In genomic region chr17:29778936-29779811, GRCh38 we compare ENCODE assay signal across 8 cellular contexts.
A peak's percentile ranks its signal among the peaks of the same experiment; 100 is the strongest.
DNase-seq lines count a peak whose midpoint lies in the region; ATAC-seq lines count a peak whose summit lies in the region.

No MANE protein-coding gene starts in this region.

- intact Hi-C loops in left colon (cut with DNase I, micrococcal nuclease), result loop anchor here in 1 of 2 donors (5.0 kb wide), 1 partner anchor 142 kb away; no protein-coding TSS in a partner anchor

- DNase-seq in NCI-H226 (peak; percentile 30), caudate nucleus (lab: John Stamatoyannopoulos, UW) (peak in 55 of 61 donors; percentile 1 to 78 (median 39)), left colon (peak; percentile 31 to 76)
- DNase-seq in activated CD4-positive, CD25-positive, alpha-beta regulatory T cell treated with anti-CD3 and anti-CD28 coated beads, Interleukin-2, amount 50 U/mL, for 16 hours (ENCODE audit: low read depth, low spot score), result peak; percentile 58
- peak; percentile 85 for DNase-seq in stimulated activated CD4-positive, alpha-beta T cell treated with anti-CD3 and anti-CD28 coated beads, Interleukin-4, amount 100 ng/mL, for 24 hours

- peaks cover 22 to 31% (median 27%) of the 10 kb centered on the region in 10 experiments for H3K4me1 ChIP-seq in BLaER1 treated with 17β-estradiol and CSF1 and Interleukin-3, amounts not matched to agents 10 nM and 100 nM

- peak overlapping the region; percentile 45 to 70 (median 62) for H3K4me2 ChIP-seq in BLaER1 treated with 17β-estradiol and CSF1 and Interleukin-3, amounts not matched to agents 10 nM and 100 nM

- peak; percentile 55 for ATAC-seq in GM21786 (IDR thresholded peaks at IDR 0.05; ENCODE audit: unreplicated experiment)
- ATAC-seq in left colon, result peak; percentile 70
- ATAC-seq in HG03045 (IDR thresholded peaks at IDR 0.05; ENCODE audit: unreplicated experiment), result no peak

- peaks cover 8 to 54% (median 36%) of the 10 kb centered on the region in 11 experiments; a peak in 20 of 22 replicates for H3K36me3 ChIP-seq in BLaER1 treated with 17β-estradiol and CSF1 and Interleukin-3, amounts not matched to agents 10 nM and 100 nM

- H3K9ac ChIP-seq in BLaER1 treated with 17β-estradiol and CSF1 and Interleukin-3, amounts not matched to agents 10 nM and 100 nM, result peak overlapping the region in 8 of 11 experiments; percentile 31 to 69 (median 56); a peak in 14 of 22 replicates

- no peaks in the 10 kb centered on the region for H3K27me3 ChIP-seq in BLaER1 treated with 17β-estradiol and CSF1 and Interleukin-3, amounts not matched to agents 10 nM and 100 nM

- H3K27ac ChIP-seq in BLaER1 treated with 17β-estradiol and CSF1 and Interleukin-3, amounts not matched to agents 10 nM and 100 nM, result peak overlapping the region in 9 of 11 experiments; percentile 20 to 70 (median 64); a peak in 16 of 22 replicates
- no peak overlapping the region for H3K27ac ChIP-seq in caudate nucleus (ENCODE audit: low read depth, low read length)

- H3K9me3 ChIP-seq in BLaER1 treated with 17β-estradiol and CSF1 and Interleukin-3, amounts not matched to agents 10 nM and 100 nM (replicated peaks in 1 of 11), result 0 out of 22 replicates have a peak, but pooled peaks cover 0 to 7% (median 0%) of the 10 kb centered on the region in 11 experiments

- no peaks in the 10 kb centered on the region for H4K20me1 ChIP-seq in BLaER1 treated with 17β-estradiol and CSF1 and Interleukin-3, amounts not matched to agents 10 nM and 100 nM

- peak overlapping the region in 1 of 10 experiments; percentile 23; a peak in 2 of 20 replicates for H3K4me3 ChIP-seq in BLaER1 treated with 17β-estradiol and CSF1 and Interleukin-3, amounts not matched to agents 10 nM and 100 nM

Comparison
In these comparisons a context has a peak if more than half of its experiments do, and no peak if none do; other contexts are left out.
1. DNase-seq: peak in every context shown above with its lines; median percentile 85 in stimulated activated CD4-positive, alpha-beta T cell treated with anti-CD3 and anti-CD28 coated beads, Interleukin-4, amount 100 ng/mL, for 24 hours; 58 in activated CD4-positive, CD25-positive, alpha-beta regulatory T cell treated with anti-CD3 and anti-CD28 coated beads, Interleukin-2, amount 50 U/mL, for 16 hours; 54 in left colon; 39 in caudate nucleus; 30 in NCI-H226.